Comparison of ENCODE assay signal across 1 cellular context in the genomic region with DNA sequence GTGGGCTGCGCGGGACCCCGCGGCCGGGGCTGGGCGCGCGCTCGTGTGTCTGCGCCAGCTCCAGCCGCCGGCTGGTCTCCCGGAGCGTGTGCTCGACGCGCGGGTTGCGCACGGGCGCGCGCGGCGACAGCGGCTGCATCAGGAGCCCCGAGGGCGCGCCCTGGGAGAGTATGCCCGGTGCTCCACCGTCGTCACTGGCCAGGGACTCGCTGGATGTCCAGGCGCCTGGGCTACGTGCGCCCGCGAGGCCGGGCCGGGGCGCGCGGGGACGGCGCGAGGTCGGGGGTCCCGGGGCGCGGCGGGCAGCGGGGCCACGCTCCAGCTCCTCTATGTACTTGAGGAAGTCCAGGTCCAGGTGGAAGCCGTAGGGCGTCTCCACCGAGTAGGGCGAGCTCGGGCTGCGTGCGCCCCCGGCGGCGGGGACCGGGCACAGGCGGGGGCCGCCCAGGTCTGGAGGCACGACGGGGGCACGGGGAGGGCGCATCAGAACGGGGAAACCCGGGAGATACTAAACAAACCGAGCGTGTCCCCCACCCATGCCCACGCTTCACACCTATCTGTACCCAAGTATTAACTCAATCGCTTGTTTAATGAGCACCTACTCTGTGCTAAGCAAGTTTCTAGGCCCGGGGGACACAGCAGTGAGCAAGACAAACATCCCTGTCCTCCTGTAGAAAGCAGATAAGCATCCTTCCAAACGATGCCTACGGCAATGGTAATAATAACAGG.
A peak's percentile ranks its signal among the peaks of the same experiment; 100 is the strongest.
TF ChIP-seq lines count a peak whose summit lies in the region.

No MANE protein-coding gene starts in this region.

TF ChIP-seq in H1, 55 proteins besides CTCF, POLR2A, EP300 and RAD21:
- no peak for TF ChIP-seq ASH2L (IDR thresholded peaks at IDR 0.05; ENCODE audit: low read length)
- peak in 1 of 2 experiments; percentile 90; a peak in 2 of 4 replicates for TF ChIP-seq HDAC2 (IDR thresholded peaks at IDR 0.05; ENCODE audit: borderline replicate concordance in 1 of 2, low read depth in 2 of 2, low read length in 2 of 2)
- TF ChIP-seq RBBP5 (IDR thresholded peaks at IDR 0.05; ENCODE audit: borderline replicate concordance, low read depth, low read length): peak; percentile 16; the same call in 1 of the 2 replicates
- peak; percentile 36; the same call in 1 of the 2 replicates for TF ChIP-seq BACH1 (IDR thresholded peaks at IDR 0.05; ENCODE audit: low read length)
- TF ChIP-seq PHF8 (conservative IDR thresholded peaks at IDR 0.05; ENCODE audit: low read depth, low read length): 0 out of 2 replicates have a peak, but pooled peaks have one; percentile 23
